20 cellular contexts compared by ENCODE assay signal in the genomic region with DNA sequence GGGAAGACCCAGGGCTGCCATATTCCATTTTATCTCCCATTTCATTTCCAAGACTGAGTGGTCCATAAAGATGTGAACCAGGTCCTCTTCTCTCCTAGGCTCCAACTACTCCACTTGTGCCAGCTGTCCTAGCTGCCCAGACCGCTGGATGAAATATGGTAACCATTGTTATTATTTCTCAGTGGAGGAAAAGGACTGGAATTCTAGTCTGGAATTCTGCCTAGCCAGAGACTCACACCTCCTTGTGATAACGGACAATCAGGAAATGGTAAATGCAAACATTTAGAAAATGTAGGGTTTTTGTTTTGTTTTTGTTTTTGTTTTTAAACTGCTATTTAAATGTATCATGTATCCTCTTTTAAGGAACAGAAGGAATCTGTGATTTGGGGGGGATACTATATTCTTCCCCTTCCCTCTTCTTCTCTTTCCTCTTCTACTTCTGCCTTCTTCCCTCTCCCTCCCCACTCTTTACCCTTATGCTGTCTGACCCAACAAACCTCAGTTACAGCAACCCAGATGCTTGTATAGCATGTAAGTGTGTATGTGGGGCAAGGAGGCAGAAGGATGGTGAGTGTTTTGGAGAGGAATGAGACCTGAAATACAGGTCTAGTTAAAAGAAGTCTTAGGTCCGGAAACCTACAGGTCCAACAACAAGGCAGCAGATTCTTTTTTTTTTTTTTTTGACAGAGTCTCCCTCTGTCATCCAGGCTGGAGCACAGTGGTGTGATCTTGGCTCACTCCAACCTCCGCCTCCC. TPM values are rescaled to one million over a fixed set of nuclear protein-coding genes. Genes with fewer than 3 reads are reported as not detected.
DNase-seq lines count a peak whose midpoint lies in the region; ATAC-seq and TF ChIP-seq lines count a peak whose summit lies in the region.
"Had no signal": no experiment of that assay in that cellular context is flagged by ENCODE, and none has a peak within 500 bp of the region (broad histone marks: within the 10 kb centered on the region; RNA-seq: fewer than 3 reads in every experiment).

No MANE protein-coding gene starts in this region.

- intact Hi-C loops in activated CD8-positive, alpha-beta T cell treated with anti-CD3 and anti-CD28 coated beads for 36 hours (cut with micrococcal nuclease): loop anchor here (5.0 kb wide), 1 partner anchor 43 kb away; no protein-coding TSS in a partner anchor
- intact Hi-C loops in CD4-positive, alpha-beta T cell (cut with DNase I, micrococcal nuclease): loop anchor here in 1 of 2 experiments (5.0 kb wide), 1 partner anchor 42 kb away; no protein-coding TSS in a partner anchor
- intact Hi-C loops in Caco-2 (cut with micrococcal nuclease; ENCODE audit: unreplicated experiment): no loop called here

- no peak overlapping the region for H3K4me3 ChIP-seq in Caco-2 (ENCODE audit: low read depth, low read length)

- no peaks in the 10 kb centered on the region for H3K4me1 ChIP-seq in Caco-2

- H3K4me1 Mint-ChIP-seq in activated CD8-positive, alpha-beta T cell treated with anti-CD3 and anti-CD28 coated beads for 36 hours (ENCODE audit: low read depth): peaks cover 51% of the 10 kb centered on the region
- peaks cover 17% of the 10 kb centered on the region for H3K4me1 Mint-ChIP-seq in activated CD8-positive, alpha-beta T cell treated with anti-CD3 and anti-CD28 coated beads, Interleukin-2, amount 10 ng/mL, durations not matched to agents 7 days and 5 days (ENCODE audit: low read depth)
- peaks cover 69% of the 10 kb centered on the region for H3K4me1 Mint-ChIP-seq in CD4-positive, alpha-beta T cell (ENCODE audit: low read depth)
- peaks cover 37% of the 10 kb centered on the region for H3K4me1 Mint-ChIP-seq in activated T-helper 17 cell treated with anti-CD3 and anti-CD28 coated beads, Interleukin-2, amount 50 U/mL, for 72 hours
- no peaks in the 10 kb centered on the region for H3K4me1 Mint-ChIP-seq in Caco-2 (ENCODE audit: low read depth, unreplicated experiment)

- peak overlapping the region; percentile 75 for H3K27ac Mint-ChIP-seq in activated CD8-positive, alpha-beta T cell treated with anti-CD3 and anti-CD28 coated beads for 36 hours
- no peak overlapping the region for H3K27ac Mint-ChIP-seq in activated CD8-positive, alpha-beta T cell treated with anti-CD3 and anti-CD28 coated beads, Interleukin-2, amount 10 ng/mL, durations not matched to agents 7 days and 5 days
- H3K27ac Mint-ChIP-seq in CD4-positive, alpha-beta T cell: peak overlapping the region; percentile 65
- peak overlapping the region; percentile 80 for H3K27ac Mint-ChIP-seq in activated T-helper 17 cell treated with anti-CD3 and anti-CD28 coated beads, Interleukin-2, amount 50 U/mL, for 72 hours
- no peak overlapping the region for H3K27ac Mint-ChIP-seq in Caco-2 (ENCODE audit: unreplicated experiment)

- no peaks in the 10 kb centered on the region for H3K9me3 Mint-ChIP-seq in activated CD8-positive, alpha-beta T cell treated with anti-CD3 and anti-CD28 coated beads for 36 hours
- no peaks in the 10 kb centered on the region for H3K9me3 Mint-ChIP-seq in activated CD8-positive, alpha-beta T cell treated with anti-CD3 and anti-CD28 coated beads, Interleukin-2, amount 10 ng/mL, durations not matched to agents 7 days and 5 days (ENCODE audit: insufficient read depth)
- H3K9me3 Mint-ChIP-seq in CD4-positive, alpha-beta T cell: no peaks in the 10 kb centered on the region
- no peaks in the 10 kb centered on the region for H3K9me3 Mint-ChIP-seq in activated T-helper 17 cell treated with anti-CD3 and anti-CD28 coated beads, Interleukin-2, amount 50 U/mL, for 72 hours
- no peaks in the 10 kb centered on the region for H3K9me3 Mint-ChIP-seq in Caco-2 (ENCODE audit: unreplicated experiment)
- H3K9me3 Mint-ChIP-seq: CD14-positive monocyte had no signal

- DNase-seq in activated CD8-positive, alpha-beta T cell treated with anti-CD3 and anti-CD28 coated beads for 36 hours: no peak
- no peak for DNase-seq in activated CD8-positive, alpha-beta T cell treated with anti-CD3 and anti-CD28 coated beads, Interleukin-2, amount 10 ng/mL, durations not matched to agents 7 days and 5 days
- DNase-seq in CD4-positive, alpha-beta T cell: no peak
- peak; percentile 19 for DNase-seq in myocyte (ENCODE audit: low read depth)
- no peak for DNase-seq in Caco-2
- no peak for DNase-seq in NCI-H2227 (lab: John Stamatoyannopoulos, UW; ENCODE audit: unreplicated experiment)
- DNase-seq in NCI-H146 (lab: John Stamatoyannopoulos, UW): no peak
- DNase-seq: 8988T, DMS53, EL, KBM-7, NCI-H1105, NCI-H1694 treated with DMSO at 0.1 percent for 48 hours, NCI-H2107, NCI-H226, NCI-H524, SHP77 treated with DMSO at 0.1 percent for 48 hours had no signal

- no peaks in the 10 kb centered on the region for H3K27me3 Mint-ChIP-seq in activated CD8-positive, alpha-beta T cell treated with anti-CD3 and anti-CD28 coated beads for 36 hours
- no peaks in the 10 kb centered on the region for H3K27me3 Mint-ChIP-seq in activated CD8-positive, alpha-beta T cell treated with anti-CD3 and anti-CD28 coated beads, Interleukin-2, amount 10 ng/mL, durations not matched to agents 7 days and 5 days (ENCODE audit: low read depth)
- H3K27me3 Mint-ChIP-seq in CD4-positive, alpha-beta T cell: no peaks in the 10 kb centered on the region
- no peaks in the 10 kb centered on the region for H3K27me3 Mint-ChIP-seq in activated T-helper 17 cell treated with anti-CD3 and anti-CD28 coated beads, Interleukin-2, amount 50 U/mL, for 72 hours
- H3K27me3 Mint-ChIP-seq in Caco-2 (ENCODE audit: insufficient read depth, unreplicated experiment): peaks cover 4% of the 10 kb centered on the region

- peaks cover 10% of the 10 kb centered on the region for H3K36me3 Mint-ChIP-seq in activated CD8-positive, alpha-beta T cell treated with anti-CD3 and anti-CD28 coated beads for 36 hours (ENCODE audit: low read depth)
- peaks cover 4% of the 10 kb centered on the region for H3K36me3 Mint-ChIP-seq in activated CD8-positive, alpha-beta T cell treated with anti-CD3 and anti-CD28 coated beads, Interleukin-2, amount 10 ng/mL, durations not matched to agents 7 days and 5 days (ENCODE audit: low read depth)
- peaks cover 18% of the 10 kb centered on the region for H3K36me3 Mint-ChIP-seq in CD4-positive, alpha-beta T cell (ENCODE audit: low read depth)
- no peaks in the 10 kb centered on the region for H3K36me3 Mint-ChIP-seq in activated T-helper 17 cell treated with anti-CD3 and anti-CD28 coated beads, Interleukin-2, amount 50 U/mL, for 72 hours (ENCODE audit: low read depth)
- H3K36me3 Mint-ChIP-seq in Caco-2 (ENCODE audit: insufficient read depth, unreplicated experiment): no peaks in the 10 kb centered on the region

- TF ChIP-seq CTCF in activated CD8-positive, alpha-beta T cell treated with anti-CD3 and anti-CD28 coated beads for 36 hours (IDR thresholded peaks at IDR 0.05): no peak
- no peak for TF ChIP-seq CTCF in CD4-positive, alpha-beta T cell (IDR thresholded peaks at IDR 0.05)
- no peak for TF ChIP-seq CTCF in Caco-2 (IDR thresholded peaks at IDR 0.05; ENCODE audit: insufficient read depth in 1 of 2, low read depth in 1 of 2, low read length in 1 of 2, severe bottlenecking in 1 of 2, unreplicated experiment in 1 of 2)

- H3K4me3 Mint-ChIP-seq in activated CD8-positive, alpha-beta T cell treated with anti-CD3 and anti-CD28 coated beads for 36 hours: peak overlapping the region; percentile 68
- H3K4me3 Mint-ChIP-seq in activated CD8-positive, alpha-beta T cell treated with anti-CD3 and anti-CD28 coated beads, Interleukin-2, amount 10 ng/mL, durations not matched to agents 7 days and 5 days: no peak overlapping the region
- peak overlapping the region; percentile 60 for H3K4me3 Mint-ChIP-seq in CD4-positive, alpha-beta T cell
- peak overlapping the region; percentile 39 for H3K4me3 Mint-ChIP-seq in activated T-helper 17 cell treated with anti-CD3 and anti-CD28 coated beads, Interleukin-2, amount 50 U/mL, for 72 hours
- no peak overlapping the region for H3K4me3 Mint-ChIP-seq in Caco-2 (ENCODE audit: unreplicated experiment)
- H3K4me3 Mint-ChIP-seq: CD14-positive monocyte had no signal

- H3K27me3 ChIP-seq in CD4-positive, alpha-beta T cell (ENCODE audit: control insufficient read depth, insufficient read depth, low read length): no peaks in the 10 kb centered on the region
- H3K27me3 ChIP-seq in Caco-2 (replicated peaks; ENCODE audit: control insufficient read depth, insufficient read depth, low read length): no peaks in the 10 kb centered on the region

- CTCF ChIA-PET in activated CD8-positive, alpha-beta T cell treated with anti-CD3 and anti-CD28 coated beads for 36 hours (lab: Charles Lee): interaction anchor here (2.0 kb wide), 1 partner anchor 46 kb away, joined by 8 read pairs; the partner anchor contains the start of gene M6PR
- CTCF ChIA-PET in activated CD8-positive, alpha-beta T cell treated with anti-CD3 and anti-CD28 coated beads, Interleukin-2, amount 10 ng/mL, durations not matched to agents 7 days and 5 days (lab: Charles Lee): interaction anchor here (2.3 kb wide), 1 partner anchor 44 kb away, joined by 10 read pairs; no protein-coding TSS in a partner anchor
- CTCF ChIA-PET in CD4-positive, alpha-beta T cell (lab: Charles Lee): no interaction called here
- CTCF ChIA-PET in Caco-2 (lab: Charles Lee): no interaction called here

- no peaks in the 10 kb centered on the region for H3K36me3 ChIP-seq in Caco-2 (ENCODE audit: control insufficient read depth, insufficient read depth, low read length)

- H3K27ac ChIP-seq in CD4-positive, alpha-beta T cell (ENCODE audit: low read depth, low read length): no peak overlapping the region

- POLR2A ChIA-PET in activated CD8-positive, alpha-beta T cell treated with anti-CD3 and anti-CD28 coated beads for 36 hours (lab: Charles Lee): no interaction called here
- POLR2A ChIA-PET in activated CD8-positive, alpha-beta T cell treated with anti-CD3 and anti-CD28 coated beads, Interleukin-2, amount 10 ng/mL, durations not matched to agents 7 days and 5 days (lab: Charles Lee): no interaction called here
- POLR2A ChIA-PET in CD4-positive, alpha-beta T cell (lab: Charles Lee): no interaction called here
- POLR2A ChIA-PET in Caco-2 (lab: Charles Lee): no interaction called here

- ATAC-seq in activated CD8-positive, alpha-beta T cell treated with anti-CD3 and anti-CD28 coated beads for 36 hours: no peak
- ATAC-seq in activated CD8-positive, alpha-beta T cell treated with anti-CD3 and anti-CD28 coated beads, Interleukin-2, amount 10 ng/mL, durations not matched to agents 7 days and 5 days: no peak
- ATAC-seq in CD4-positive, alpha-beta T cell (ENCODE audit: poor library complexity): no peak
- no peak for ATAC-seq in activated T-helper 17 cell treated with anti-CD3 and anti-CD28 coated beads, Interleukin-2, amount 50 U/mL, for 72 hours (replicated peaks)
- ATAC-seq: HepG2 had no signal

- no TSS peak for BruUV-seq in Caco-2 (replicated peaks; lab: Mats Ljungman, UMichigan)

- no peaks in the 10 kb centered on the region for H3K9me3 ChIP-seq in CD4-positive, alpha-beta T cell (ENCODE audit: control insufficient read depth, low read length)
- no peaks in the 10 kb centered on the region for H3K9me3 ChIP-seq in Caco-2

RNA-seq across cellular contexts. Expression of gene KLRG1, which starts 5.9 kb away (rescaled TPM):
- 10 to 100 TPM in 1 of 2 experiments, 1 to 10 TPM in 1; 6.6 to 10.1 TPM for total RNA-seq in activated CD8-positive, alpha-beta T cell treated with anti-CD3 and anti-CD28 coated beads for 36 hours
- 1 to 10 TPM; 4.3 to 4.6 TPM for total RNA-seq in activated CD8-positive, alpha-beta T cell treated with anti-CD3 and anti-CD28 coated beads, Interleukin-2, amount 10 ng/mL, durations not matched to agents 7 days and 5 days
- 10 to 100 TPM in 1 of 2 experiments, 1 to 10 TPM in 1; 8.4 to 10.5 TPM for total RNA-seq in CD4-positive, alpha-beta T cell
- 1 to 10 TPM; 3.0 to 4.8 TPM for total RNA-seq in activated T-helper 17 cell treated with anti-CD3 and anti-CD28 coated beads, Interleukin-2, amount 50 U/mL, for 72 hours
- total RNA-seq in myocyte (1.0 and 6.0 TPM in 2 replicates), Caco-2 (2022) (1.2 and 3.0 TPM in 2 replicates)
- 2.1 TPM for polyA plus RNA-seq in myocyte (2012)

RNA-seq across cellular contexts. Expression of gene M6PR, which starts 45.8 kb away (rescaled TPM):
- total RNA-seq in activated CD8-positive, alpha-beta T cell treated with anti-CD3 and anti-CD28 coated beads for 36 hours: 100 to 1,000 TPM; 199 to 206 TPM
- total RNA-seq in activated CD8-positive, alpha-beta T cell treated with anti-CD3 and anti-CD28 coated beads, Interleukin-2, amount 10 ng/mL, durations not matched to agents 7 days and 5 days: 100 to 1,000 TPM; 170 to 201 TPM
- 10 to 100 TPM; 53.4 to 55.8 TPM for total RNA-seq in CD4-positive, alpha-beta T cell
- 100 to 1,000 TPM; 144 to 199 TPM for total RNA-seq in activated T-helper 17 cell treated with anti-CD3 and anti-CD28 coated beads, Interleukin-2, amount 50 U/mL, for 72 hours
- total RNA-seq in myocyte: 148 and 170 TPM in 2 replicates
- polyA plus RNA-seq in myocyte (2012): 149 TPM
- 303 and 310 TPM in 2 replicates for total RNA-seq in Caco-2 (2022)

Comparison
In these comparisons a context has a peak if more than half of its experiments do, and no peak if none do; other contexts are left out.
1. H3K27ac Mint-ChIP-seq: peak in activated CD8-positive, alpha-beta T cell treated with anti-CD3 and anti-CD28 coated beads for 36 hours (single experiment), CD4-positive, alpha-beta T cell (single experiment) and activated T-helper 17 cell treated with anti-CD3 and anti-CD28 coated beads, Interleukin-2, amount 50 U/mL, for 72 hours (single experiment); none in activated CD8-positive, alpha-beta T cell treated with anti-CD3 and anti-CD28 coated beads, Interleukin-2, amount 10 ng/mL, durations not matched to agents 7 days and 5 days (single experiment) and Caco-2 (single experiment).
2. H3K4me3 Mint-ChIP-seq: peak in activated CD8-positive, alpha-beta T cell treated with anti-CD3 and anti-CD28 coated beads for 36 hours (single experiment), CD4-positive, alpha-beta T cell (single experiment) and activated T-helper 17 cell treated with anti-CD3 and anti-CD28 coated beads, Interleukin-2, amount 50 U/mL, for 72 hours (single experiment); none in activated CD8-positive, alpha-beta T cell treated with anti-CD3 and anti-CD28 coated beads, Interleukin-2, amount 10 ng/mL, durations not matched to agents 7 days and 5 days (single experiment) and Caco-2 (single experiment).
3. CTCF ChIA-PET loops: an anchor here in activated CD8-positive, alpha-beta T cell treated with anti-CD3 and anti-CD28 coated beads for 36 hours (2.0 kb wide) and activated CD8-positive, alpha-beta T cell treated with anti-CD3 and anti-CD28 coated beads, Interleukin-2, amount 10 ng/mL, durations not matched to agents 7 days and 5 days (2.3 kb wide); none called in CD4-positive, alpha-beta T cell and Caco-2.